Comparison of ENCODE assay signal across 1 cellular context in the genomic region with DNA sequence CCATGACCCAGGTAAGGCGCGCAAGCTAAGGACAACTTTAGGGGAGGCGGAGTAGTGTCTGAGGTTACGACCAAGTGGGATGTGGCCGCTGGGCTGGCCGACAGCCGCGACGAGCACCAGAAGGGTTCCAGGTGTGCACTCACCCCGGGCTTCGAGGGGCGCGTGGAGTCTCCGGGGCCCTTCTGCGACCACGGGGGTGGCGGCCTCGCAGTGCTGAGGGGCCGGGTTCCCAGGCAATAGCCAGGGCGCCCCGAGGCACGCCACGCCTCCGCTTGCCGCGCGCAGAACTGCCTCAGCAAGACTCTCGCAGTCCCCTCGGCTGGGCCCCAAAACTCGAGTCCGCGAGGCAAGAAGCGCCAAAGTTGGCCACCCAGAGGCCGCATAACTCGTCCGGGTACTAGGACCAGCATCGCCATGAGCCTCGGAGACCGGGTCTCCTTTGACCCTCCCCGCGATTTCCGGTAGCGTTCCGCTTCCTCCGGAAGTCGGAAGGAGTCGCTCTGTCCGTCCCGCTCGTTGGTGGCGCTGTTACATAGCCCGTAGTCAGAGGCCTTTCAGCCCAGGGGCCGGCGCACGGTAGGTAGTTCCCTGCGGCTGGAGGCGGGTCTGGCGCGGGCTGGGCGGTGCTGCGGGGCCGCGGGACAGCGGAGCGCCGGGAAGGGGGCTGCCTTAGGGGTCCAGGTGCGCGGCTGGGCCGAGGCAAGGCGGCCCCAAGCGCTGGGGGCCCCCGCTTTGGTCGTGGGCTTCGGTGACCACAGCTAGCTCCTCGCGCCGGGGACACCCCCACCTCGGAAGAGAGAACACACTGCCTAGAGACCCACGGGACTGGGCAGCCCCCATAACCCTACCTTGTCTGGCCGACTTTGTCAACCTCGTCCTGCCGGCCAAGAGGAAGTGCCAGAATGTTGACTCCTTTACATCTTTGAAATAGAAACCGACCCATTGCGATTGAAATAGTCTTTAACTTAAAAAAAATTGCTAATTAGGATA.
TF ChIP-seq lines count a peak whose summit lies in the region.

A gene with protein sequence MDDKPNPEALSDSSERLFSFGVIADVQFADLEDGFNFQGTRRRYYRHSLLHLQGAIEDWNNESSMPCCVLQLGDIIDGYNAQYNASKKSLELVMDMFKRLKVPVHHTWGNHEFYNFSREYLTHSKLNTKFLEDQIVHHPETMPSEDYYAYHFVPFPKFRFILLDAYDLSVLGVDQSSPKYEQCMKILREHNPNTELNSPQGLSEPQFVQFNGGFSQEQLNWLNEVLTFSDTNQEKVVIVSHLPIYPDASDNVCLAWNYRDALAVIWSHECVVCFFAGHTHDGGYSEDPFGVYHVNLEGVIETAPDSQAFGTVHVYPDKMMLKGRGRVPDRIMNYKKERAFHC (plus strand): TSS at position 503 of the 990 bp plus-strand sequence. CDS start 7,333 bp downstream, outside the sequence.
A gene (minus strand): TSS at position 442 of the 990 bp plus-strand sequence. CDS start 26 bp downstream, at position 416.

TF ChIP-seq in HepG2, 621 proteins besides CTCF, POLR2A, EP300 and RAD21 (continued from another document and continues in another):
- TF ChIP-seq, protein P1, sequence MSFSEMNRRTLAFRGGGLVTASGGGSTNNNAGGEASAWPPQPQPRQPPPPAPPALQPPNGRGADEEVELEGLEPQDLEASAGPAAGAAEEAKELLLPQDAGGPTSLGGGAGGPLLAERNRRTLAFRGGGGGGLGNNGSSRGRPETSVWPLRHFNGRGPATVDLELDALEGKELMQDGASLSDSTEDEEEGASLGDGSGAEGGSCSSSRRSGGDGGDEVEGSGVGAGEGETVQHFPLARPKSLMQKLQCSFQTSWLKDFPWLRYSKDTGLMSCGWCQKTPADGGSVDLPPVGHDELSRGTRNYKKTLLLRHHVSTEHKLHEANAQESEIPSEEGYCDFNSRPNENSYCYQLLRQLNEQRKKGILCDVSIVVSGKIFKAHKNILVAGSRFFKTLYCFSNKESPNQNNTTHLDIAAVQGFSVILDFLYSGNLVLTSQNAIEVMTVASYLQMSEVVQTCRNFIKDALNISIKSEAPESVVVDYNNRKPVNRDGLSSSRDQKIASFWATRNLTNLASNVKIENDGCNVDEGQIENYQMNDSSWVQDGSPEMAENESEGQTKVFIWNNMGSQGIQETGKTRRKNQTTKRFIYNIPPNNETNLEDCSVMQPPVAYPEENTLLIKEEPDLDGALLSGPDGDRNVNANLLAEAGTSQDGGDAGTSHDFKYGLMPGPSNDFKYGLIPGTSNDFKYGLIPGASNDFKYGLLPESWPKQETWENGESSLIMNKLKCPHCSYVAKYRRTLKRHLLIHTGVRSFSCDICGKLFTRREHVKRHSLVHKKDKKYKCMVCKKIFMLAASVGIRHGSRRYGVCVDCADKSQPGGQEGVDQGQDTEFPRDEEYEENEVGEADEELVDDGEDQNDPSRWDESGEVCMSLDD (CRISPR knock-in tag; IDR thresholded peaks at IDR 0.05; ENCODE audit: borderline replicate concordance) = no peak; the same call in none of the 2 replicates
- peak; percentile 84 for TF ChIP-seq ETV5 (CRISPR knock-in tag; IDR thresholded peaks at IDR 0.05; ENCODE audit: borderline replicate concordance)
- no peak for TF ChIP-seq CENPX (CRISPR knock-in tag; IDR thresholded peaks at IDR 0.05)
- TF ChIP-seq SETDB1 (CRISPR knock-in tag; IDR thresholded peaks at IDR 0.05; ENCODE audit: borderline replicate concordance) = no peak
- TF ChIP-seq ZNF678 (CRISPR knock-in tag; IDR thresholded peaks at IDR 0.05) = no peak
- peak; percentile 68; the same call in 1 of the 2 replicates for TF ChIP-seq ZNF501 (CRISPR knock-in tag; IDR thresholded peaks at IDR 0.05)
- peak; percentile 80 for TF ChIP-seq YY1 (IDR thresholded peaks at IDR 0.05; ENCODE audit: insufficient read depth, insufficient replicate concordance, low read depth, low read length)
- TF ChIP-seq, protein P2, sequence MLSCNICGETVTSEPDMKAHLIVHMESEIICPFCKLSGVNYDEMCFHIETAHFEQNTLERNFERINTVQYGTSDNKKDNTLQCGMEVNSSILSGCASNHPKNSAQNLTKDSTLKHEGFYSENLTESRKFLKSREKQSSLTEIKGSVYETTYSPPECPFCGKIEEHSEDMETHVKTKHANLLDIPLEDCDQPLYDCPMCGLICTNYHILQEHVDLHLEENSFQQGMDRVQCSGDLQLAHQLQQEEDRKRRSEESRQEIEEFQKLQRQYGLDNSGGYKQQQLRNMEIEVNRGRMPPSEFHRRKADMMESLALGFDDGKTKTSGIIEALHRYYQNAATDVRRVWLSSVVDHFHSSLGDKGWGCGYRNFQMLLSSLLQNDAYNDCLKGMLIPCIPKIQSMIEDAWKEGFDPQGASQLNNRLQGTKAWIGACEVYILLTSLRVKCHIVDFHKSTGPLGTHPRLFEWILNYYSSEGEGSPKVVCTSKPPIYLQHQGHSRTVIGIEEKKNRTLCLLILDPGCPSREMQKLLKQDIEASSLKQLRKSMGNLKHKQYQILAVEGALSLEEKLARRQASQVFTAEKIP (CRISPR knock-in tag; IDR thresholded peaks at IDR 0.05; ENCODE audit: borderline replicate concordance) = no peak
- no peak for TF ChIP-seq SUZ12 (IDR thresholded peaks at IDR 0.05; ENCODE audit: low read depth, low read length)
- TF ChIP-seq HDAC2 (CRISPR knock-in tag; IDR thresholded peaks at IDR 0.05) = peak; percentile 54; the same call in 1 of the 2 replicates
- no peak for TF ChIP-seq JDP2 (CRISPR knock-in tag; IDR thresholded peaks at IDR 0.05; ENCODE audit: borderline replicate concordance)
- peak; percentile 65; the same call in 1 of the 2 replicates for TF ChIP-seq ZNF124 (CRISPR knock-in tag; IDR thresholded peaks at IDR 0.05)
- no peak for TF ChIP-seq ZNF816 (CRISPR knock-in tag; IDR thresholded peaks at IDR 0.05; ENCODE audit: borderline replicate concordance)
- TF ChIP-seq, protein P3, sequence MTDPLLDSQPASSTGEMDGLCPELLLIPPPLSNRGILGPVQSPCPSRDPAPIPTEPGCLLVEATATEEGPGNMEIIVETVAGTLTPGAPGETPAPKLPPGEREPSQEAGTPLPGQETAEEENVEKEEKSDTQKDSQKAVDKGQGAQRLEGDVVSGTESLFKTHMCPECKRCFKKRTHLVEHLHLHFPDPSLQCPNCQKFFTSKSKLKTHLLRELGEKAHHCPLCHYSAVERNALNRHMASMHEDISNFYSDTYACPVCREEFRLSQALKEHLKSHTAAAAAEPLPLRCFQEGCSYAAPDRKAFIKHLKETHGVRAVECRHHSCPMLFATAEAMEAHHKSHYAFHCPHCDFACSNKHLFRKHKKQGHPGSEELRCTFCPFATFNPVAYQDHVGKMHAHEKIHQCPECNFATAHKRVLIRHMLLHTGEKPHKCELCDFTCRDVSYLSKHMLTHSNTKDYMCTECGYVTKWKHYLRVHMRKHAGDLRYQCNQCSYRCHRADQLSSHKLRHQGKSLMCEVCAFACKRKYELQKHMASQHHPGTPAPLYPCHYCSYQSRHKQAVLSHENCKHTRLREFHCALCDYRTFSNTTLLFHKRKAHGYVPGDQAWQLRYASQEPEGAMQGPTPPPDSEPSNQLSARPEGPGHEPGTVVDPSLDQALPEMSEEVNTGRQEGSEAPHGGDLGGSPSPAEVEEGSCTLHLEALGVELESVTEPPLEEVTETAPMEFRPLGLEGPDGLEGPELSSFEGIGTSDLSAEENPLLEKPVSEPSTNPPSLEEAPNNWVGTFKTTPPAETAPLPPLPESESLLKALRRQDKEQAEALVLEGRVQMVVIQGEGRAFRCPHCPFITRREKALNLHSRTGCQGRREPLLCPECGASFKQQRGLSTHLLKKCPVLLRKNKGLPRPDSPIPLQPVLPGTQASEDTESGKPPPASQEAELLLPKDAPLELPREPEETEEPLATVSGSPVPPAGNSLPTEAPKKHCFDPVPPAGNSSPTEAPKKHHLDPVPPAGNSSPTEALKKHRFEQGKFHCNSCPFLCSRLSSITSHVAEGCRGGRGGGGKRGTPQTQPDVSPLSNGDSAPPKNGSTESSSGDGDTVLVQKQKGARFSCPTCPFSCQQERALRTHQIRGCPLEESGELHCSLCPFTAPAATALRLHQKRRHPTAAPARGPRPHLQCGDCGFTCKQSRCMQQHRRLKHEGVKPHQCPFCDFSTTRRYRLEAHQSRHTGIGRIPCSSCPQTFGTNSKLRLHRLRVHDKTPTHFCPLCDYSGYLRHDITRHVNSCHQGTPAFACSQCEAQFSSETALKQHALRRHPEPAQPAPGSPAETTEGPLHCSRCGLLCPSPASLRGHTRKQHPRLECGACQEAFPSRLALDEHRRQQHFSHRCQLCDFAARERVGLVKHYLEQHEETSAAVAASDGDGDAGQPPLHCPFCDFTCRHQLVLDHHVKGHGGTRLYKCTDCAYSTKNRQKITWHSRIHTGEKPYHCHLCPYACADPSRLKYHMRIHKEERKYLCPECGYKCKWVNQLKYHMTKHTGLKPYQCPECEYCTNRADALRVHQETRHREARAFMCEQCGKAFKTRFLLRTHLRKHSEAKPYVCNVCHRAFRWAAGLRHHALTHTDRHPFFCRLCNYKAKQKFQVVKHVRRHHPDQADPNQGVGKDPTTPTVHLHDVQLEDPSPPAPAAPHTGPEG (CRISPR knock-in tag; IDR thresholded peaks at IDR 0.05) = peak; percentile 74
- TF ChIP-seq, protein P4, sequence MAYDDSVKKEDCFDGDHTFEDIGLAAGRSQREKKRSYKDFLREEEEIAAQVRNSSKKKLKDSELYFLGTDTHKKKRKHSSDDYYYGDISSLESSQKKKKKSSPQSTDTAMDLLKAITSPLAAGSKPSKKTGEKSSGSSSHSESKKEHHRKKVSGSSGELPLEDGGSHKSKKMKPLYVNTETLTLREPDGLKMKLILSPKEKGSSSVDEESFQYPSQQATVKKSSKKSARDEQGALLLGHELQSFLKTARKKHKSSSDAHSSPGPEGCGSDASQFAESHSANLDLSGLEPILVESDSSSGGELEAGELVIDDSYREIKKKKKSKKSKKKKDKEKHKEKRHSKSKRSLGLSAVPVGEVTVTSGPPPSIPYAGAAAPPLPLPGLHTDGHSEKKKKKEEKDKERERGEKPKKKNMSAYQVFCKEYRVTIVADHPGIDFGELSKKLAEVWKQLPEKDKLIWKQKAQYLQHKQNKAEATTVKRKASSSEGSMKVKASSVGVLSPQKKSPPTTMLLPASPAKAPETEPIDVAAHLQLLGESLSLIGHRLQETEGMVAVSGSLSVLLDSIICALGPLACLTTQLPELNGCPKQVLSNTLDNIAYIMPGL (CRISPR knock-in tag; IDR thresholded peaks at IDR 0.05; ENCODE audit: borderline replicate concordance in 1 of 2, low read depth in 1 of 2) = peak; percentile 89 to 97
- TF ChIP-seq, protein P5, sequence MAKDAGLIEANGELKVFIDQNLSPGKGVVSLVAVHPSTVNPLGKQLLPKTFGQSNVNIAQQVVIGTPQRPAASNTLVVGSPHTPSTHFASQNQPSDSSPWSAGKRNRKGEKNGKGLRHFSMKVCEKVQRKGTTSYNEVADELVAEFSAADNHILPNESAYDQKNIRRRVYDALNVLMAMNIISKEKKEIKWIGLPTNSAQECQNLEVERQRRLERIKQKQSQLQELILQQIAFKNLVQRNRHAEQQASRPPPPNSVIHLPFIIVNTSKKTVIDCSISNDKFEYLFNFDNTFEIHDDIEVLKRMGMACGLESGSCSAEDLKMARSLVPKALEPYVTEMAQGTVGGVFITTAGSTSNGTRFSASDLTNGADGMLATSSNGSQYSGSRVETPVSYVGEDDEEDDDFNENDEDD (CRISPR knock-in tag; IDR thresholded peaks at IDR 0.05; ENCODE audit: borderline replicate concordance) = peak; percentile 55
- TF ChIP-seq, protein P6, sequence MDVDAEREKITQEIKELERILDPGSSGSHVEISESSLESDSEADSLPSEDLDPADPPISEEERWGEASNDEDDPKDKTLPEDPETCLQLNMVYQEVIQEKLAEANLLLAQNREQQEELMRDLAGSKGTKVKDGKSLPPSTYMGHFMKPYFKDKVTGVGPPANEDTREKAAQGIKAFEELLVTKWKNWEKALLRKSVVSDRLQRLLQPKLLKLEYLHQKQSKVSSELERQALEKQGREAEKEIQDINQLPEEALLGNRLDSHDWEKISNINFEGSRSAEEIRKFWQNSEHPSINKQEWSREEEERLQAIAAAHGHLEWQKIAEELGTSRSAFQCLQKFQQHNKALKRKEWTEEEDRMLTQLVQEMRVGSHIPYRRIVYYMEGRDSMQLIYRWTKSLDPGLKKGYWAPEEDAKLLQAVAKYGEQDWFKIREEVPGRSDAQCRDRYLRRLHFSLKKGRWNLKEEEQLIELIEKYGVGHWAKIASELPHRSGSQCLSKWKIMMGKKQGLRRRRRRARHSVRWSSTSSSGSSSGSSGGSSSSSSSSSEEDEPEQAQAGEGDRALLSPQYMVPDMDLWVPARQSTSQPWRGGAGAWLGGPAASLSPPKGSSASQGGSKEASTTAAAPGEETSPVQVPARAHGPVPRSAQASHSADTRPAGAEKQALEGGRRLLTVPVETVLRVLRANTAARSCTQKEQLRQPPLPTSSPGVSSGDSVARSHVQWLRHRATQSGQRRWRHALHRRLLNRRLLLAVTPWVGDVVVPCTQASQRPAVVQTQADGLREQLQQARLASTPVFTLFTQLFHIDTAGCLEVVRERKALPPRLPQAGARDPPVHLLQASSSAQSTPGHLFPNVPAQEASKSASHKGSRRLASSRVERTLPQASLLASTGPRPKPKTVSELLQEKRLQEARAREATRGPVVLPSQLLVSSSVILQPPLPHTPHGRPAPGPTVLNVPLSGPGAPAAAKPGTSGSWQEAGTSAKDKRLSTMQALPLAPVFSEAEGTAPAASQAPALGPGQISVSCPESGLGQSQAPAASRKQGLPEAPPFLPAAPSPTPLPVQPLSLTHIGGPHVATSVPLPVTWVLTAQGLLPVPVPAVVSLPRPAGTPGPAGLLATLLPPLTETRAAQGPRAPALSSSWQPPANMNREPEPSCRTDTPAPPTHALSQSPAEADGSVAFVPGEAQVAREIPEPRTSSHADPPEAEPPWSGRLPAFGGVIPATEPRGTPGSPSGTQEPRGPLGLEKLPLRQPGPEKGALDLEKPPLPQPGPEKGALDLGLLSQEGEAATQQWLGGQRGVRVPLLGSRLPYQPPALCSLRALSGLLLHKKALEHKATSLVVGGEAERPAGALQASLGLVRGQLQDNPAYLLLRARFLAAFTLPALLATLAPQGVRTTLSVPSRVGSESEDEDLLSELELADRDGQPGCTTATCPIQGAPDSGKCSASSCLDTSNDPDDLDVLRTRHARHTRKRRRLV (CRISPR knock-in tag; IDR thresholded peaks at IDR 0.05) = 0 out of 2 replicates have a peak, but pooled peaks have one; percentile 53
- TF ChIP-seq ZNF564 (CRISPR knock-in tag; IDR thresholded peaks at IDR 0.05) = no peak; the same call in 1 of the 2 replicates
- TF ChIP-seq ARNT2 (CRISPR knock-in tag; IDR thresholded peaks at IDR 0.05; ENCODE audit: low read depth) = no peak
- TF ChIP-seq, protein P7, sequence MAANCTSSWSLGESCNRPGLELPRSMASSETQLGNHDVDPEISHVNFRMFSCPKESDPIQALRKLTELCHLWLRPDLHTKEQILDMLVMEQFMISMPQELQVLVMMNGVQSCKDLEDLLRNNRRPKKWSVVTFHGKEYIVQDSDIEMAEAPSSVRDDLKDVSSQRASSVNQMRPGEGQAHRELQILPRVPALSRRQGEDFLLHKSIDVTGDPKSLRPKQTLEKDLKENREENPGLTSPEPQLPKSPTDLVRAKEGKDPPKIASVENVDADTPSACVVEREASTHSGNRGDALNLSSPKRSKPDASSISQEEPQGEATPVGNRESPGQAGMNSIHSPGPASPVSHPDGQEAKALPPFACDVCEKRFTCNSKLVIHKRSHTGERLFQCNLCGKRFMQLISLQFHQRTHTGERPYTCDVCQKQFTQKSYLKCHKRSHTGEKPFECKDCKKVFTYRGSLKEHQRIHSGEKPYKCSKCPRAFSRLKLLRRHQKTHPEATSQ (CRISPR knock-in tag; IDR thresholded peaks at IDR 0.05; ENCODE audit: borderline replicate concordance) = 0 out of 2 replicates have a peak, but pooled peaks have one; percentile 47
